In the genomic region with DNA sequence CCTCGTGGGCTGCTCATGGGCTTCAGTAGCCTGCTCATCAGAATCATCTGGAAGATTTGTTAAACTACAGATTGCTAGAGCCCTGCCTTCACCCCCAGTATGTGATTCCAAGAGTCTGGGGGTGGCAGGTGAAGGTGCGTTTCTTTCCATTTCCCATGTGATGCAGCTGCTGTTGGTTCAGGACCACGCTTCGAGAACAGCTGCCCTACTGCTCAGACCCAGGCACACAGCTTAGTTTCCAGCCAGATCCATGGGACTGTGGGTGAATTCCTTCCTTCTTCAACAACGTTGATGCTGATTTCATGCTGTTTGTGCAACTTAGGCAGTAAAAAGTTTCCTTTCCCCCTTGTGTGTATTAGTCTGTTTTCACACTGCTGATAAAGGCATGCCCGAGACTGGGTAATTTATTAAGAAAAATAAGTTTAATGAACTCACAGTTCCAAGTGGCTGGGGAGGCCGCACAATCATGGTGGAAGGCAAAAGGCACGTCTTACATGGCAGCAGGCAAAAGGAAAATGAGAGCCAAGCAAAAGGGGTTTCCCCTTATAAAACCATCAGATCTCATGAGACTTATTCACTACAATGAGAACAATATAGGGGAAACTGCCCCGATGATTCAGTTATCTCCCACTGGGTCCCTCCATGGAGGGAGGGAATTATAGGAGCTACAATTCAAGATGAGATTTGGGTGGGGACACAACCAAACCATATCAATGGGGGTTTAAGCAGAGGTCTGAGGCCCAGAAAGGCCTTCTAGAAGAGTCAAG, we compare ENCODE assay signal across 17 cellular contexts.
A peak's percentile ranks its signal among the peaks of the same experiment; 100 is the strongest.
DNase-seq lines count a peak whose midpoint lies in the region; ATAC-seq and TF ChIP-seq lines count a peak whose summit lies in the region.
"Had no signal": no experiment of that assay in that cellular context is flagged by ENCODE, and none has a peak within 500 bp of the region (broad histone marks: within the 10 kb centered on the region; RNA-seq: fewer than 3 reads in every experiment).

No MANE protein-coding gene starts in this region.

- no peak overlapping the region for H2AFZ ChIP-seq in HCT116 (ENCODE audit: low read depth, low read length, poor library complexity, severe bottlenecking)

- RAD21 ChIA-PET in HCT116 (lab: Charles Lee; ENCODE audit: low non-redundant PET in 1 of 2, low total read pairs in 2 of 2, uncharacterized antibody in 2 of 2, unreplicated experiment in 2 of 2), result no interaction called here

- H3K4me3 ChIP-seq in CD4-positive, alpha-beta memory T cell (ENCODE audit: low read length in 2 of 2), result no peak overlapping the region
- H3K4me3 ChIP-seq in HCT116 (replicated peaks in 1 of 2; ENCODE audit: low read depth in 1 of 2, low read length in 2 of 2), result 0 out of 4 replicates have a peak overlapping the region, but pooled peaks of 1 of the 2 experiments have one; percentile 4
- H3K4me3 ChIP-seq in esophagus squamous epithelium, result no peak overlapping the region
- H3K4me3 ChIP-seq in coronary artery, result no peak overlapping the region

- CTCF ChIA-PET in CD4-positive, alpha-beta memory T cell (lab: Charles Lee; ENCODE audit: partially characterized antibody), result interaction anchor here (0.8 to 0.9 kb wide), 3 partner anchors 9 to 268 kb away, joined by 3 read pairs; no protein-coding TSS in a partner anchor
- CTCF ChIA-PET in HCT116 (lab: Charles Lee), result interaction anchor here (1.1 kb wide), 1 partner anchor 33 kb away, joined by 3 read pairs; no protein-coding TSS in a partner anchor
- CTCF ChIA-PET in activated CD8-positive, alpha-beta T cell treated with anti-CD3 and anti-CD28 coated beads, Interleukin-2, amount 10 ng/mL, durations not matched to agents 7 days and 5 days (lab: Charles Lee), result no interaction called here
- CTCF ChIA-PET in activated CD4-positive, alpha-beta memory T cell treated with anti-CD3 and anti-CD28 coated beads, Interleukin-2, amount 10 ng/mL, durations not matched to agents 7 days and 5 days (lab: Charles Lee), result interaction anchor here (1.9 kb wide), 1 partner anchor 105 kb away, joined by 5 read pairs; no protein-coding TSS in a partner anchor

- no peaks in the 10 kb centered on the region for H3K9me3 ChIP-seq in CD4-positive, alpha-beta memory T cell (ENCODE audit: control insufficient read depth in 1 of 2, low read length in 2 of 2)
- H3K9me3 ChIP-seq in HCT116 (ENCODE audit: control insufficient read depth in 1 of 2, insufficient read depth in 1 of 2, low read depth in 1 of 2, low read length in 2 of 2), result no peaks in the 10 kb centered on the region
- peaks cover 0 to 9% (median 0%) of the 10 kb centered on the region in 3 donors for H3K9me3 ChIP-seq in esophagus squamous epithelium

- POLR2A ChIA-PET in CD4-positive, alpha-beta memory T cell (lab: Charles Lee; ENCODE audit: partially characterized antibody), result no interaction called here
- POLR2A ChIA-PET in HCT116 (lab: Charles Lee), result no interaction called here
- POLR2A ChIA-PET in activated CD8-positive, alpha-beta T cell treated with anti-CD3 and anti-CD28 coated beads, Interleukin-2, amount 10 ng/mL, durations not matched to agents 7 days and 5 days (lab: Charles Lee), result no interaction called here
- POLR2A ChIA-PET in activated CD4-positive, alpha-beta memory T cell treated with anti-CD3 and anti-CD28 coated beads, Interleukin-2, amount 10 ng/mL, durations not matched to agents 7 days and 5 days (lab: Charles Lee), result no interaction called here

- no peaks in the 10 kb centered on the region for H3K9me2 ChIP-seq in HCT116 (ENCODE audit: insufficient read depth)

- intact Hi-C loops in CD4-positive, alpha-beta memory T cell (cut with micrococcal nuclease), result no loop called here
- intact Hi-C loops in HCT116 (cut with micrococcal nuclease), result no loop called here
- intact Hi-C loops in esophagus squamous epithelium (cut with DNase I), result no loop called here

- H3K9ac ChIP-seq in HCT116 (ENCODE audit: low read length), result no peak overlapping the region

- H3K27ac Mint-ChIP-seq in CD4-positive, alpha-beta memory T cell, result peak overlapping the region in 5 of 7 donors; percentile 34 to 90 (median 77)
- peak overlapping the region; percentile 78 for H3K27ac Mint-ChIP-seq in stimulated activated memory B cell treated with anti-CD40 and anti-IgM and Interleukin-4, amounts not matched to agents 10 μg/mL and 1 μg/mL and 100 μg/mL, for 72 hours
- H3K27ac Mint-ChIP-seq in activated CD8-positive, alpha-beta T cell treated with anti-CD3 and anti-CD28 coated beads, Interleukin-2, amount 10 ng/mL, durations not matched to agents 7 days and 5 days, result no peak overlapping the region
- no peak overlapping the region for H3K27ac Mint-ChIP-seq in activated CD4-positive, alpha-beta memory T cell treated with anti-CD3 and anti-CD28 coated beads, Interleukin-2, amount 10 ng/mL, durations not matched to agents 7 days and 5 days

- H3K27me3 Mint-ChIP-seq in CD4-positive, alpha-beta memory T cell, result no peaks in the 10 kb centered on the region
- no peaks in the 10 kb centered on the region for H3K27me3 Mint-ChIP-seq in stimulated activated memory B cell treated with anti-CD40 and anti-IgM and Interleukin-4, amounts not matched to agents 10 μg/mL and 1 μg/mL and 100 μg/mL, for 72 hours
- H3K27me3 Mint-ChIP-seq in activated CD8-positive, alpha-beta T cell treated with anti-CD3 and anti-CD28 coated beads, Interleukin-2, amount 10 ng/mL, durations not matched to agents 7 days and 5 days (ENCODE audit: low read depth), result no peaks in the 10 kb centered on the region
- H3K27me3 Mint-ChIP-seq in activated CD4-positive, alpha-beta memory T cell treated with anti-CD3 and anti-CD28 coated beads, Interleukin-2, amount 10 ng/mL, durations not matched to agents 7 days and 5 days, result no peaks in the 10 kb centered on the region

- 71 to 76% methylated on average over 6 to 7 of the region's 9 CpGs for WGBS in esophagus squamous epithelium, 2 donors

- no peak; the same call in none of the 2 replicates for ATAC-seq in HCT116
- ATAC-seq in stimulated activated memory B cell treated with anti-CD40 and anti-IgM and Interleukin-4, amounts not matched to agents 10 μg/mL and 1 μg/mL and 100 μg/mL, for 72 hours, result no peak
- no peak for ATAC-seq in activated CD8-positive, alpha-beta T cell treated with anti-CD3 and anti-CD28 coated beads, Interleukin-2, amount 10 ng/mL, durations not matched to agents 7 days and 5 days

- no peak overlapping the region for H3K27ac ChIP-seq in CD4-positive, alpha-beta memory T cell (ENCODE audit: low read depth, low read length)
- H3K27ac ChIP-seq in HCT116 (ENCODE audit: low read depth, low read length) (no peak overlapping the region), esophagus squamous epithelium (peak overlapping the region; percentile 77 to 91 (median 88)), coronary artery (no peak overlapping the region)

- BruUV-seq in HCT116 (replicated peaks; lab: Mats Ljungman, UMichigan), result no TSS peak

- no peak for TF ChIP-seq RAD21 in HCT116 (IDR thresholded peaks at IDR 0.05; ENCODE audit: low read depth)

- H3K9me3 Mint-ChIP-seq in CD4-positive, alpha-beta memory T cell, result peaks cover 0 to 4% (median 0%) of the 10 kb centered on the region in 8 donors
- peaks cover 11% of the 10 kb centered on the region for H3K9me3 Mint-ChIP-seq in stimulated activated memory B cell treated with anti-CD40 and anti-IgM and Interleukin-4, amounts not matched to agents 10 μg/mL and 1 μg/mL and 100 μg/mL, for 72 hours
- H3K9me3 Mint-ChIP-seq in activated CD8-positive, alpha-beta T cell treated with anti-CD3 and anti-CD28 coated beads, Interleukin-2, amount 10 ng/mL, durations not matched to agents 7 days and 5 days (ENCODE audit: insufficient read depth), result no peaks in the 10 kb centered on the region
- H3K9me3 Mint-ChIP-seq in activated CD4-positive, alpha-beta memory T cell treated with anti-CD3 and anti-CD28 coated beads, Interleukin-2, amount 10 ng/mL, durations not matched to agents 7 days and 5 days, result no peaks in the 10 kb centered on the region

- no peak for TF ChIP-seq CTCF in HCT116 (IDR thresholded peaks at IDR 0.05 in 2 of 3, conservative IDR thresholded peaks at IDR 0.05 in 1 of 3; ENCODE audit: borderline replicate concordance in 1 of 3, insufficient read depth in 1 of 3, low read depth in 2 of 3, low read length in 2 of 3)
- TF ChIP-seq CTCF in esophagus squamous epithelium (IDR thresholded peaks at IDR 0.05), result no peak
- TF ChIP-seq CTCF in coronary artery (IDR thresholded peaks at IDR 0.05), result no peak

- no peaks in the 10 kb centered on the region for H4K20me1 ChIP-seq in HCT116 (ENCODE audit: insufficient read depth)

- no peaks in the 10 kb centered on the region for H3K27me3 ChIP-seq in CD4-positive, alpha-beta memory T cell (ENCODE audit: insufficient read depth, low read length)
- no peaks in the 10 kb centered on the region; the same call in 1 of the 2 replicates for H3K27me3 ChIP-seq in HCT116 (ENCODE audit: insufficient read depth, low read length)
- no peaks in the 10 kb centered on the region for H3K27me3 ChIP-seq in esophagus squamous epithelium

- no peak for DNase-seq in CD4-positive, alpha-beta memory T cell
- DNase-seq in HCT116 (ENCODE audit: low read depth, low spot score) (no peak), esophagus squamous epithelium (lab: John Stamatoyannopoulos, UW) (no peak), coronary artery (ENCODE audit: low spot score) (no peak)
- DNase-seq in activated CD8-positive, alpha-beta T cell treated with anti-CD3 and anti-CD28 coated beads, Interleukin-2, amount 10 ng/mL, durations not matched to agents 7 days and 5 days, result no peak
- no peak for DNase-seq in activated CD4-positive, alpha-beta memory T cell treated with anti-CD3 and anti-CD28 coated beads, Interleukin-2, amount 10 ng/mL, durations not matched to agents 7 days and 5 days
- DNase-seq: activated T-cell treated with anti-CD3 and anti-CD28 coated beads for 4 hours; central memory CD4-positive, alpha-beta T cell; DMS79 treated with DMSO at 0.1 percent for 48 hours; MM.1S; NCI-H1694 treated with DMSO at 0.1 percent for 48 hours; NCI-H446; retina; SIG-M5; substantia nigra; T1000 had no signal

- H3K79me2 ChIP-seq in HCT116 (ENCODE audit: insufficient read depth, low read length), result no peaks in the 10 kb centered on the region

- H3K4me1 Mint-ChIP-seq in CD4-positive, alpha-beta memory T cell, result peaks cover 22 to 55% (median 35%) of the 10 kb centered on the region in 4 donors
- peaks cover 28% of the 10 kb centered on the region for H3K4me1 Mint-ChIP-seq in stimulated activated memory B cell treated with anti-CD40 and anti-IgM and Interleukin-4, amounts not matched to agents 10 μg/mL and 1 μg/mL and 100 μg/mL, for 72 hours
- H3K4me1 Mint-ChIP-seq in activated CD8-positive, alpha-beta T cell treated with anti-CD3 and anti-CD28 coated beads, Interleukin-2, amount 10 ng/mL, durations not matched to agents 7 days and 5 days (ENCODE audit: low read depth), result peaks cover 64% of the 10 kb centered on the region
- H3K4me1 Mint-ChIP-seq in activated CD4-positive, alpha-beta memory T cell treated with anti-CD3 and anti-CD28 coated beads, Interleukin-2, amount 10 ng/mL, durations not matched to agents 7 days and 5 days, result peaks cover 12% of the 10 kb centered on the region

- H3K4me1 ChIP-seq in CD4-positive, alpha-beta memory T cell (ENCODE audit: insufficient read depth, low read length), result peaks cover 15% of the 10 kb centered on the region
- peaks cover 21 to 27% of the 10 kb centered on the region in 2 experiments for H3K4me1 ChIP-seq in HCT116 (ENCODE audit: control insufficient read depth in 1 of 2, insufficient read depth in 2 of 2, low read length in 2 of 2)
- peaks cover 16 to 61% (median 20%) of the 10 kb centered on the region in 3 donors for H3K4me1 ChIP-seq in esophagus squamous epithelium

- TF ChIP-seq POLR2A in HCT116 (IDR thresholded peaks at IDR 0.05; ENCODE audit: borderline replicate concordance, extremely low read depth, insufficient read depth, insufficient read length), result no peak
- no peak for TF ChIP-seq POLR2A in esophagus squamous epithelium (IDR thresholded peaks at IDR 0.05)

- peaks cover 0 to 19% of the 10 kb centered on the region in 2 donors for H3K36me3 Mint-ChIP-seq in CD4-positive, alpha-beta memory T cell
- H3K36me3 Mint-ChIP-seq in stimulated activated memory B cell treated with anti-CD40 and anti-IgM and Interleukin-4, amounts not matched to agents 10 μg/mL and 1 μg/mL and 100 μg/mL, for 72 hours, result peaks cover 35% of the 10 kb centered on the region
- peaks cover 38% of the 10 kb centered on the region for H3K36me3 Mint-ChIP-seq in activated CD8-positive, alpha-beta T cell treated with anti-CD3 and anti-CD28 coated beads, Interleukin-2, amount 10 ng/mL, durations not matched to agents 7 days and 5 days (ENCODE audit: low read depth)
- H3K36me3 Mint-ChIP-seq in activated CD4-positive, alpha-beta memory T cell treated with anti-CD3 and anti-CD28 coated beads, Interleukin-2, amount 10 ng/mL, durations not matched to agents 7 days and 5 days (ENCODE audit: low read depth), result peaks cover 3% of the 10 kb centered on the region

- H3K36me3 ChIP-seq in CD4-positive, alpha-beta memory T cell (ENCODE audit: insufficient read depth, low read length), result no peaks in the 10 kb centered on the region
- H3K36me3 ChIP-seq in HCT116 (ENCODE audit: control insufficient read depth in 1 of 2, insufficient read depth in 2 of 2, low read length in 2 of 2) (no peaks in the 10 kb centered on the region), esophagus squamous epithelium (no peaks in the 10 kb centered on the region)

- no peak overlapping the region for H3K4me3 Mint-ChIP-seq in CD4-positive, alpha-beta memory T cell
- no peak overlapping the region for H3K4me3 Mint-ChIP-seq in stimulated activated memory B cell treated with anti-CD40 and anti-IgM and Interleukin-4, amounts not matched to agents 10 μg/mL and 1 μg/mL and 100 μg/mL, for 72 hours
- no peak overlapping the region for H3K4me3 Mint-ChIP-seq in activated CD8-positive, alpha-beta T cell treated with anti-CD3 and anti-CD28 coated beads, Interleukin-2, amount 10 ng/mL, durations not matched to agents 7 days and 5 days
- H3K4me3 Mint-ChIP-seq in activated CD4-positive, alpha-beta memory T cell treated with anti-CD3 and anti-CD28 coated beads, Interleukin-2, amount 10 ng/mL, durations not matched to agents 7 days and 5 days, result no peak overlapping the region

- H3K4me2 ChIP-seq in HCT116 (ENCODE audit: low read length), result peak overlapping the region; percentile 59

Comparison
In these comparisons a context has a peak if more than half of its experiments do, and no peak if none do; other contexts are left out.
1. H3K27ac ChIP-seq: peak in esophagus squamous epithelium (4 of 4); none in CD4-positive, alpha-beta memory T cell (single experiment), HCT116 (single experiment) and coronary artery (0 of 2).
2. H3K27ac Mint-ChIP-seq: peak in CD4-positive, alpha-beta memory T cell (5 of 7) and stimulated activated memory B cell treated with anti-CD40 and anti-IgM and Interleukin-4, amounts not matched to agents 10 μg/mL and 1 μg/mL and 100 μg/mL, for 72 hours (single experiment); none in activated CD8-positive, alpha-beta T cell treated with anti-CD3 and anti-CD28 coated beads, Interleukin-2, amount 10 ng/mL, durations not matched to agents 7 days and 5 days (single experiment) and activated CD4-positive, alpha-beta memory T cell treated with anti-CD3 and anti-CD28 coated beads, Interleukin-2, amount 10 ng/mL, durations not matched to agents 7 days and 5 days (single experiment).